ENCODE assay signal across 24 cellular contexts in the genomic region with DNA sequence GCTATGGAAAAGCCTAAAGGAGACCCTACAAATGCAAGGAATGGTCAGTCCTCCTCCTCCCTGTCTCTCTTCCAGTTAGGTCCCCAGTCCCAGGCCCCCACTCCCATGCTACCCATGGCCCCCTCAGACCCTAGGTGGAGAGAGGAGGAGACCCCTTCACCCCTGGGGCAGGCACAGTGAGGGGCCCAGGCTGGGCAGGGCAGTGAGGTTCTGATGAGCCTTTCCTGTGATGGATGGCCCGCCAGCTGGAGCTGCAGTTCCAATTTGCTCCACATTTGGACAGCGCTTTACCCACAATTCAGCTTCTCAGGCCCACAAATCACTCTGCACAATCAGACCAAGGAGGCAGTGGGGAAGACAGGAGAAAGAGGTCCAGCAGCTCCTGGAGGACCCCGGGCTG. TPM values are rescaled to one million over a fixed set of nuclear protein-coding genes. Genes with fewer than 3 reads are reported as not detected.
DNase-seq lines count a peak whose midpoint lies in the region; TF ChIP-seq lines count a peak whose summit lies in the region.
"Had no signal": no experiment of that assay in that cellular context is flagged by ENCODE, and none has a peak within 500 bp of the region (broad histone marks: within the 10 kb centered on the region; RNA-seq: fewer than 3 reads in every experiment).

No MANE protein-coding gene starts in this region.

- 100% methylated on average over 1 of the region's 3 CpGs for WGBS in mammary epithelial cell (ENCODE audit: low coverage, missing lambda C conversion rate)

- peaks cover 46% of the 10 kb centered on the region for H3K4me1 ChIP-seq in mammary epithelial cell (ENCODE audit: insufficient read depth, low read length)

- H3K4me1 Mint-ChIP-seq in MCF 10A (ENCODE audit: insufficient read depth, unreplicated experiment) (peaks cover 19% of the 10 kb centered on the region), type B pancreatic cell (ENCODE audit: unreplicated experiment) (peaks cover 43% of the 10 kb centered on the region), Calu3 (ENCODE audit: low read depth, unreplicated experiment) (peaks cover 13% of the 10 kb centered on the region)

- no peaks in the 10 kb centered on the region for H3K36me3 ChIP-seq in mammary epithelial cell (ENCODE audit: insufficient read depth, low read length)
- H3K36me3 ChIP-seq: esophagus muscularis mucosa, sigmoid colon had no signal

- H3K9me3 Mint-ChIP-seq in MCF 10A (ENCODE audit: unreplicated experiment) (no peaks in the 10 kb centered on the region), type B pancreatic cell (no peaks in the 10 kb centered on the region), Calu3 (ENCODE audit: low read depth, unreplicated experiment) (no peaks in the 10 kb centered on the region)

- peak overlapping the region; percentile 80 for H3K27ac ChIP-seq in mammary epithelial cell (ENCODE audit: insufficient read depth, low read depth, low read length)
- H3K27ac ChIP-seq: esophagus muscularis mucosa, sigmoid colon had no signal

- H3K27me3 ChIP-seq in mammary epithelial cell (ENCODE audit: insufficient read depth, low read length): no peaks in the 10 kb centered on the region
- H3K27me3 ChIP-seq: sigmoid colon had no signal

- CTCF ChIA-PET in mammary epithelial cell (lab: Charles Lee; ENCODE audit: low non-redundant PET) (interaction anchor here (0.5 to 0.7 kb wide), 2 partner anchors 10 to 67 kb away, joined by 3 to 4 read pairs; no protein-coding TSS in a partner anchor), MCF 10A (lab: Yijun Ruan, JAX) (interaction anchor here (0.5 to 1.4 kb wide), 5 partner anchors 8 to 316 kb away, joined by 3 to 4 read pairs (median 3); no protein-coding TSS in a partner anchor), Calu3 (lab: Charles Lee) (interaction anchor here (1.1 kb wide), 2 partner anchors 12 to 17 kb away, joined by 3 read pairs; no protein-coding TSS in a partner anchor)

- no peak overlapping the region for H3K4me3 Mint-ChIP-seq in MCF 10A (ENCODE audit: unreplicated experiment)
- H3K4me3 Mint-ChIP-seq in type B pancreatic cell: no peak overlapping the region
- no peak overlapping the region for H3K4me3 Mint-ChIP-seq in Calu3 (ENCODE audit: low read depth, unreplicated experiment)
- H3K4me3 Mint-ChIP-seq: activated naive CD8-positive, alpha-beta T cell treated with anti-CD3 and anti-CD28 coated beads, Interleukin-2, amount 50 U/mL, for 24 hours; brain; natural killer cell had no signal

- dilution Hi-C loops in mammary epithelial cell (cut with HindIII; ENCODE audit: low sequenced_read_pairs): loop anchor here (5.0 kb wide), 1 partner anchor 79 kb away; no protein-coding TSS in a partner anchor

- H3K9ac ChIP-seq in mammary epithelial cell (ENCODE audit: insufficient read depth, low read length): no peak overlapping the region

- H2AFZ ChIP-seq in mammary epithelial cell (ENCODE audit: low read depth, low read length): no peak overlapping the region

- intact Hi-C loops in mammary epithelial cell (cut with micrococcal nuclease): no loop called here
- intact Hi-C loops in MCF 10A (cut with micrococcal nuclease): loop anchor here (10.0 kb wide), 1 partner anchor 56 kb away; a partner anchor contains a TSS
- intact Hi-C loops in Calu3 (cut with micrococcal nuclease; ENCODE audit: unreplicated experiment): no loop called here

- no peaks in the 10 kb centered on the region for H3K27me3 Mint-ChIP-seq in MCF 10A (ENCODE audit: insufficient read depth, unreplicated experiment)
- peaks cover 4% of the 10 kb centered on the region for H3K27me3 Mint-ChIP-seq in type B pancreatic cell
- H3K27me3 Mint-ChIP-seq in Calu3 (ENCODE audit: unreplicated experiment): peaks cover 72% of the 10 kb centered on the region
- H3K27me3 Mint-ChIP-seq: CD4-positive, alpha-beta memory T cell had no signal

- no peaks in the 10 kb centered on the region for H3K79me2 ChIP-seq in mammary epithelial cell (ENCODE audit: insufficient read depth, low read length)

- DNase-seq in mammary epithelial cell (no peak), MCF 10A (ENCODE audit: unreplicated experiment) (no peak), erythroblast (lab: John Stamatoyannopoulos, UW) (peak; percentile 18 to 20), type B pancreatic cell (ENCODE audit: extremely low spot score, unreplicated experiment) (no peak), foreskin melanocyte (no peak), Calu3 (no peak), SIG-M5 (lab: John Stamatoyannopoulos, UW) (no peak)
- DNase-seq: activated CD4-positive, alpha-beta T cell treated with anti-CD3 and anti-CD28 coated beads, Interleukin-2, amount 50 U/mL, for 1 hour; activated naive CD8-positive, alpha-beta T cell treated with anti-CD3 and anti-CD28 coated beads, Interleukin-2, amount 50 U/mL, for 24 hours; CD4-positive, alpha-beta memory T cell; effector CD8-positive, alpha-beta T cell; GF-D8; KG1; natural killer cell; NCI-H187; NCI-H774; posterior cingulate gyrus; sigmoid colon had no signal

- H3K4me3 ChIP-seq in mammary epithelial cell (replicated peaks in 1 of 3; ENCODE audit: insufficient read depth in 1 of 3, low read depth in 2 of 3, low read length in 3 of 3): no peak overlapping the region
- H3K4me3 ChIP-seq: esophagus muscularis mucosa, sigmoid colon had no signal

- in situ Hi-C loops in mammary epithelial cell (cut with MboI; ENCODE audit: low sequenced_read_pairs in 2 of 2): no loop called here

- H3K4me2 ChIP-seq in mammary epithelial cell (ENCODE audit: insufficient read depth, low read depth, low read length): peak overlapping the region; percentile 34

- POLR2A ChIA-PET in MCF 10A (lab: Yijun Ruan, JAX): interaction anchor here (1.0 to 2.1 kb wide), 5 partner anchors 10 to 295 kb away, joined by 3 to 28 read pairs (median 4); a partner anchor contains a TSS

- H4K20me1 ChIP-seq in mammary epithelial cell (ENCODE audit: insufficient read depth, low read length): no peaks in the 10 kb centered on the region

- BruUV-seq in mammary epithelial cell (replicated peaks; lab: Mats Ljungman, UMichigan) (no TSS peak), MCF 10A (replicated peaks; lab: Mats Ljungman, UMichigan) (no TSS peak), Calu3 (replicated peaks; lab: Mats Ljungman, UMichigan) (no TSS peak)

- no peaks in the 10 kb centered on the region for H3K36me3 Mint-ChIP-seq in MCF 10A (ENCODE audit: insufficient read depth, unreplicated experiment)
- no peaks in the 10 kb centered on the region for H3K36me3 Mint-ChIP-seq in type B pancreatic cell
- H3K36me3 Mint-ChIP-seq in Calu3 (ENCODE audit: insufficient read depth, unreplicated experiment): no peaks in the 10 kb centered on the region
- H3K36me3 Mint-ChIP-seq: brain; CD4-positive, alpha-beta memory T cell had no signal

- no peak overlapping the region for H3K27ac Mint-ChIP-seq in MCF 10A (ENCODE audit: low read depth, unreplicated experiment)
- no peak overlapping the region for H3K27ac Mint-ChIP-seq in type B pancreatic cell
- H3K27ac Mint-ChIP-seq in Calu3 (ENCODE audit: unreplicated experiment): no peak overlapping the region
- H3K27ac Mint-ChIP-seq: CD4-positive, alpha-beta memory T cell; natural killer cell had no signal

- no peak for TF ChIP-seq CTCF in mammary epithelial cell (conservative IDR thresholded peaks at IDR 0.05 in 1 of 2, IDR thresholded peaks at IDR 0.05 in 1 of 2; ENCODE audit: extremely low read depth in 1 of 2, insufficient read depth in 1 of 2, low read depth in 1 of 2, low read length in 2 of 2)
- TF ChIP-seq CTCF in MCF 10A (IDR thresholded peaks at IDR 0.05; ENCODE audit: unreplicated experiment): no peak
- TF ChIP-seq CTCF in type B pancreatic cell (conservative IDR thresholded peaks at IDR 0.05): peak; percentile 29
- no peak for TF ChIP-seq CTCF in Calu3 (IDR thresholded peaks at IDR 0.05; ENCODE audit: unreplicated experiment)

- H3K9me3 ChIP-seq in mammary epithelial cell (replicated peaks; ENCODE audit: insufficient read depth, low read length): peaks cover 4% of the 10 kb centered on the region

- no peak for TF ChIP-seq POLR2A in erythroblast (IDR thresholded peaks at IDR 0.05; ENCODE audit: low read length)

TF ChIP-seq in PFSK-1, 5 proteins besides CTCF, POLR2A, EP300 and RAD21 (continues in another document):
- TF ChIP-seq TAF1 (IDR thresholded peaks at IDR 0.05; ENCODE audit: borderline replicate concordance, insufficient read depth, low read length) (no peak), POLR2AphosphoS5 (IDR thresholded peaks at IDR 0.05; ENCODE audit: low read depth, low read length) (no peak)

RNA-seq across cellular contexts. Expression of a gene that starts 37.3 kb away (rescaled TPM):
- total RNA-seq in mammary epithelial cell (not detected), MCF 10A (2022) (not detected in 2 replicates), type B pancreatic cell (ENCODE audit: low replicate concordance) (0.65 and 4.6 TPM in 2 replicates), Calu3 (2022) (not detected in 2 replicates)
- not detected for polyA plus RNA-seq in mammary epithelial cell
- not detected for polyA minus RNA-seq in mammary epithelial cell
- not detected for polyA plus RNA-seq in PFSK-1 (2012; ENCODE audit: insufficient read length, low read depth)
- total RNA-seq: CD4-positive, alpha-beta memory T cell; esophagus muscularis mucosa; mesenteric fat pad; natural killer cell; OCI-LY7; sigmoid colon; T-helper 1 cell treated with Interleukin-12 subunit alpha and Interleukin-12 subunit beta and Interleukin-4 antibody, amounts not matched to agents 30 ng/mL and 1 ng/mL, for 36 hours had no signal
- polyA plus RNA-seq: CD4-positive, alpha-beta memory T cell had no signal

RNA-seq across cellular contexts. Expression of a gene that starts 52.1 kb away (rescaled TPM):
- total RNA-seq in mammary epithelial cell (10 to 100 TPM; 47.5 to 63.2 TPM), MCF 10A (2022) (70.5 and 79.2 TPM in 2 replicates), type B pancreatic cell (ENCODE audit: low replicate concordance) (58.2 and 64.7 TPM in 2 replicates), Calu3 (2022) (117 and 126 TPM in 2 replicates)
- 30.8 TPM for polyA plus RNA-seq in mammary epithelial cell
- 119 TPM for polyA minus RNA-seq in mammary epithelial cell
- 78.3 TPM for polyA plus RNA-seq in PFSK-1 (2012; ENCODE audit: insufficient read length, low read depth)

Comparison
In these comparisons a context has a peak if more than half of its experiments do, and no peak if none do; other contexts are left out.
1. DNase-seq: peak in erythroblast (2 of 2); none in mammary epithelial cell (single experiment), MCF 10A (single experiment), type B pancreatic cell (single experiment), foreskin melanocyte (single experiment), Calu3 (single experiment) and SIG-M5 (single experiment).